8 cellular contexts compared by ENCODE assay signal in genomic region chr3:28940530-28940929, GRCh38.
DNase-seq lines count a peak whose midpoint lies in the region; ATAC-seq, FAIRE-seq and TF ChIP-seq lines count a peak whose summit lies in the region.

No MANE protein-coding gene starts in this region.

- H3K27ac ChIP-seq in VCaP = peak overlapping the region; percentile 36
- H3K27ac ChIP-seq in pancreas = no peak overlapping the region

- no peak overlapping the region for H3K4me3 ChIP-seq in pancreas

- no peaks in the 10 kb centered on the region for H3K4me1 ChIP-seq in pancreas

- H3K9me3 ChIP-seq in pancreas = no peaks in the 10 kb centered on the region

- TF ChIP-seq CTCF in VCaP (conservative IDR thresholded peaks at IDR 0.05) (no peak), pancreas (IDR thresholded peaks at IDR 0.05) (no peak)

- no peak for DNase-seq in Right ventricle myocardium superior
- no peak for DNase-seq in cardiac septum (ENCODE audit: low spot score)
- DNase-seq in kidney glomerular epithelial cell (lab: John Stamatoyannopoulos, UW) = peak; percentile 39
- no peak for DNase-seq in islet precursor cell
- DNase-seq in pancreas = no peak
- no peak for DNase-seq in NCI-H2196 treated with DMSO at 0.1 percent for 48 hours (lab: John Stamatoyannopoulos, UW; ENCODE audit: unreplicated experiment)

- H3K27me3 ChIP-seq in pancreas = no peaks in the 10 kb centered on the region

- ATAC-seq in Right ventricle myocardium superior (ENCODE audit: poor library complexity) = peak; percentile 79
- ATAC-seq in HG03097 (IDR thresholded peaks at IDR 0.05; ENCODE audit: low FRiP score, unreplicated experiment) = peak; percentile 85
- ATAC-seq in pancreas = no peak

- no peak for FAIRE-seq in pancreas (lab: Jason Lieb, UNC)

- intact Hi-C loops in Right ventricle myocardium superior (cut with DNase I) = no loop called here
- intact Hi-C loops in cardiac septum (cut with DNase I) = no loop called here
- intact Hi-C loops in pancreas (cut with DNase I) = no loop called here

- H3K36me3 ChIP-seq in pancreas = no peaks in the 10 kb centered on the region

Comparison
In these comparisons a context has a peak if more than half of its experiments do, and no peak if none do; other contexts are left out.
1. ATAC-seq: peak in Right ventricle myocardium superior (single experiment) and HG03097 (single experiment); none in pancreas (0 of 4).